In the genomic region with DNA sequence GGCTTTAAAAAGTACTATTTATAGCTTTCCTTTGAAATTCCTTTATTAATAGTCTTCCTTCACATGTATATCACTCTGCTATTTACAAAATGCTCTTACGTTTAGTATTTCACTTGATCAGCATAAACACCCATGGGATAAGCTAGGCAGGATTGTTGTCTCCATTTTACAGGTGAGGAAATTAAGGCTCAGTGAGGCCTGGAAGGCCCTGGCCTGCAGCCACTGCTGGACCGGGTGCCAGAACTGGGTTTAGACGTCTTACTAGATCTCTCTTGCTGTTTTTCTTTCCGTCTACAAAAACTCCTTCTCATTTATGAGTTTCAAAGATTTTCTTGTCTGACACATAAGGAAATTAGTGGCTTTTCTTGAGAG, we compare ENCODE assay signal across 9 cellular contexts.
DNase-seq lines count a peak whose midpoint lies in the region; ATAC-seq and TF ChIP-seq lines count a peak whose summit lies in the region.
"Had no signal": no experiment of that assay in that cellular context is flagged by ENCODE, and none has a peak within 500 bp of the region (broad histone marks: within the 10 kb centered on the region; RNA-seq: fewer than 3 reads in every experiment).

No MANE protein-coding gene starts in this region.

- peak overlapping the region; percentile 75 for H2AFZ ChIP-seq in mammary epithelial cell (ENCODE audit: low read depth, low read length)

- H3K27me3 ChIP-seq in mammary epithelial cell (ENCODE audit: insufficient read depth, low read length) (no peaks in the 10 kb centered on the region), skeletal muscle tissue (ENCODE audit: control insufficient read depth in 3 of 3, insufficient read depth in 3 of 3, low read length in 3 of 3) (no peaks in the 10 kb centered on the region)

- in situ Hi-C loops in mammary epithelial cell (cut with MboI; ENCODE audit: low sequenced_read_pairs in 2 of 2) = loop anchor here in 1 of 2 donors (25.0 kb wide), 1 partner anchor 653 kb away; a partner anchor contains a TSS

- intact Hi-C loops in mammary epithelial cell (cut with micrococcal nuclease) = loop anchor here (2.0 kb wide), 1 partner anchor 42 kb away; no protein-coding TSS in a partner anchor

- H3K4me1 ChIP-seq in mammary epithelial cell (ENCODE audit: insufficient read depth, low read length) = peaks cover 37% of the 10 kb centered on the region
- peaks cover 14 to 20% (median 15%) of the 10 kb centered on the region in 3 donors for H3K4me1 ChIP-seq in skeletal muscle tissue (ENCODE audit: control insufficient read depth in 3 of 3, insufficient read depth in 3 of 3, low read length in 3 of 3)

- H3K79me2 ChIP-seq in mammary epithelial cell (ENCODE audit: insufficient read depth, low read length) = peaks cover 33% of the 10 kb centered on the region

- ATAC-seq in GM19035 (IDR thresholded peaks at IDR 0.05; ENCODE audit: unreplicated experiment) (peak; percentile 31), HG02885 (IDR thresholded peaks at IDR 0.05; ENCODE audit: poor library complexity, unreplicated experiment) (peak; percentile 21), GM19463 (IDR thresholded peaks at IDR 0.05; ENCODE audit: unreplicated experiment) (no peak)

- H3K9me3 ChIP-seq in mammary epithelial cell (replicated peaks; ENCODE audit: insufficient read depth, low read length) (no peaks in the 10 kb centered on the region), skeletal muscle tissue (ENCODE audit: control insufficient read depth in 3 of 3, low read length in 3 of 3) (no peaks in the 10 kb centered on the region)

- TF ChIP-seq CTCF in mammary epithelial cell (conservative IDR thresholded peaks at IDR 0.05 in 1 of 2, IDR thresholded peaks at IDR 0.05 in 1 of 2; ENCODE audit: extremely low read depth in 1 of 2, insufficient read depth in 1 of 2, low read depth in 1 of 2, low read length in 2 of 2) = no peak

- peak overlapping the region in 1 of 3 experiments; percentile 6 for H3K4me3 ChIP-seq in mammary epithelial cell (replicated peaks in 1 of 3; ENCODE audit: insufficient read depth in 1 of 3, low read depth in 2 of 3, low read length in 3 of 3)
- H3K4me3 ChIP-seq in skeletal muscle tissue (ENCODE audit: low read length in 3 of 3) = peak overlapping the region in 1 of 3 donors; percentile 18

- H4K20me1 ChIP-seq in mammary epithelial cell (ENCODE audit: insufficient read depth, low read length) = no peaks in the 10 kb centered on the region

- dilution Hi-C loops in mammary epithelial cell (cut with HindIII; ENCODE audit: low sequenced_read_pairs) = no loop called here

- CTCF ChIA-PET in mammary epithelial cell (lab: Charles Lee; ENCODE audit: low non-redundant PET) = no interaction called here

- no peak for DNase-seq in mammary epithelial cell
- DNase-seq in cerebellar cortex (ENCODE audit: low spot score) = no peak
- DNase-seq in effector CD8-positive, alpha-beta T cell (lab: John Stamatoyannopoulos, UW) = no peak
- DNase-seq in NCI-H1105 treated with DMSO at 0.1 percent for 48 hours (lab: John Stamatoyannopoulos, UW) = no peak
- DNase-seq: Kasumi-1 had no signal

- no peaks in the 10 kb centered on the region for H3K36me3 ChIP-seq in mammary epithelial cell (ENCODE audit: insufficient read depth, low read length)
- H3K36me3 ChIP-seq in skeletal muscle tissue (ENCODE audit: control insufficient read depth in 3 of 3, insufficient read depth in 3 of 3, low read length in 3 of 3) = no peaks in the 10 kb centered on the region

- peak overlapping the region; percentile 79 for H3K9ac ChIP-seq in mammary epithelial cell (ENCODE audit: insufficient read depth, low read length)
- H3K9ac ChIP-seq in skeletal muscle tissue (ENCODE audit: low read depth in 1 of 3, low read length in 3 of 3) = peak overlapping the region; percentile 40 to 62 (median 46)

- BruUV-seq in mammary epithelial cell (replicated peaks; lab: Mats Ljungman, UMichigan) = no TSS peak

- WGBS in mammary epithelial cell (ENCODE audit: low coverage, missing lambda C conversion rate) = 17% methylated on average over 4 of the region's 4 CpGs

- H3K27ac ChIP-seq in mammary epithelial cell (ENCODE audit: insufficient read depth, low read depth, low read length) (peak overlapping the region; percentile 95), skeletal muscle tissue (ENCODE audit: low read depth, low read length) (peak overlapping the region; percentile 61)

- peak overlapping the region; percentile 85 for H3K4me2 ChIP-seq in mammary epithelial cell (ENCODE audit: insufficient read depth, low read depth, low read length)
